8 cellular contexts compared by ENCODE assay signal in genomic region chr3:134312072-134312872, GRCh38.
A peak's percentile ranks its signal among the peaks of the same experiment; 100 is the strongest.
DNase-seq lines count a peak whose midpoint lies in the region; ATAC-seq and TF ChIP-seq lines count a peak whose summit lies in the region.

No MANE protein-coding gene starts in this region.

- DNase-seq in activated naive CD4-positive, alpha-beta T cell treated with Interleukin-2 at 50 U/mL for 16 hours, result peak; percentile 15
- no peak for DNase-seq in activated naive CD4-positive, alpha-beta T cell treated with anti-CD3 and anti-CD28 coated beads, Interleukin-2, amount 50 U/mL, for 16 hours
- DNase-seq in ascending aorta (ENCODE audit: low spot score in 2 of 2) (peak in 1 of 2 donors; percentile 77), thoracic aorta (ENCODE audit: low spot score) (no peak), NCI-H1694 (lab: John Stamatoyannopoulos, UW) (no peak), DMS79 (lab: John Stamatoyannopoulos, UW) (no peak)

- H3K27me3 ChIP-seq in ascending aorta (no peaks in the 10 kb centered on the region), layer of hippocampus (ENCODE audit: control insufficient read depth, insufficient read depth, low read length) (no peaks in the 10 kb centered on the region), thoracic aorta (replicated peaks; ENCODE audit: insufficient read depth) (no peaks in the 10 kb centered on the region)

- ATAC-seq in thoracic aorta (ENCODE audit: insufficient number of reproducible peaks, low FRiP score, low read depth) (no peak), HG03097 (IDR thresholded peaks at IDR 0.05; ENCODE audit: low FRiP score, unreplicated experiment) (no peak)

- TF ChIP-seq CTCF in ascending aorta (IDR thresholded peaks at IDR 0.05) (no peak), thoracic aorta (IDR thresholded peaks at IDR 0.05) (peak; percentile 21)

- peak overlapping the region; percentile 94 to 97 for H3K27ac ChIP-seq in ascending aorta
- peak overlapping the region; percentile 73 for H3K27ac ChIP-seq in layer of hippocampus (ENCODE audit: low read depth, low read length)
- H3K27ac ChIP-seq in thoracic aorta, result peak overlapping the region; percentile 82 to 93

- H3K9me3 ChIP-seq in ascending aorta (no peaks in the 10 kb centered on the region), thoracic aorta (no peaks in the 10 kb centered on the region)

- intact Hi-C loops in ascending aorta (cut with DNase I), result loop anchor here (2.0 to 10.0 kb wide), 2 partner anchors 53 to 737 kb away; partner anchors contain the start of gene CDV3

- no peaks in the 10 kb centered on the region for H3K36me3 ChIP-seq in ascending aorta
- no peaks in the 10 kb centered on the region for H3K36me3 ChIP-seq in thoracic aorta

- peaks cover 27 to 65% of the 10 kb centered on the region in 2 donors for H3K4me1 ChIP-seq in ascending aorta
- peaks cover 51 to 75% of the 10 kb centered on the region in 2 donors for H3K4me1 ChIP-seq in thoracic aorta (ENCODE audit: control insufficient read depth in 1 of 2, low read depth in 2 of 2)

- H3K4me3 ChIP-seq in ascending aorta, result peak overlapping the region in 1 of 2 donors; percentile 67
- no peak overlapping the region for H3K4me3 ChIP-seq in thoracic aorta
